ENCODE assay signal across 17 cellular contexts in genomic region chr11:77381749-77382693, GRCh38.
DNase-seq lines count a peak whose midpoint lies in the region; FAIRE-seq and TF ChIP-seq lines count a peak whose summit lies in the region.
"Had no signal": no experiment of that assay in that cellular context is flagged by ENCODE, and none has a peak within 500 bp of the region (broad histone marks: within the 10 kb centered on the region; RNA-seq: fewer than 3 reads in every experiment).

No MANE protein-coding gene starts in this region.

- H3K27ac Mint-ChIP-seq in CD14-positive monocyte, result peak overlapping the region in 5 of 7 donors; percentile 15 to 74 (median 31)
- H3K27ac Mint-ChIP-seq: activated CD8-positive, alpha-beta memory T cell treated with anti-CD3 and anti-CD28 coated beads, Interleukin-2, amount 10 ng/mL, durations not matched to agents 7 days and 5 days; IgD-negative memory B cell had no signal

- peaks cover 11 to 17% of the 10 kb centered on the region in 2 donors for H3K36me3 ChIP-seq in muscle layer of duodenum (ENCODE audit: control insufficient read depth in 1 of 2, insufficient read depth in 2 of 2, low read length in 2 of 2)

- no peaks in the 10 kb centered on the region for H3K27me3 ChIP-seq in muscle layer of duodenum (ENCODE audit: low read depth, low read length)
- H3K27me3 ChIP-seq: dorsolateral prefrontal cortex had no signal

- H3K27me3 Mint-ChIP-seq in CD14-positive monocyte (ENCODE audit: low read depth in 3 of 3), result no peaks in the 10 kb centered on the region
- H3K27me3 Mint-ChIP-seq: activated CD8-positive, alpha-beta memory T cell treated with anti-CD3 and anti-CD28 coated beads, Interleukin-2, amount 10 ng/mL, durations not matched to agents 7 days and 5 days; IgD-negative memory B cell had no signal

- H3K9me3 Mint-ChIP-seq in CD14-positive monocyte, result no peaks in the 10 kb centered on the region
- H3K9me3 Mint-ChIP-seq: IgD-negative memory B cell had no signal

- H3K4me1 Mint-ChIP-seq in CD14-positive monocyte, result peaks cover 5% of the 10 kb centered on the region
- H3K4me1 Mint-ChIP-seq: IgD-negative memory B cell had no signal

- H3K27ac ChIP-seq in muscle layer of duodenum (ENCODE audit: low read length), result peak overlapping the region; percentile 63
- H3K27ac ChIP-seq: PC-9 had no signal

- intact Hi-C loops in CD14-positive monocyte (cut with micrococcal nuclease), result loop anchor here (5.0 kb wide), 1 partner anchor 165 kb away; no protein-coding TSS in a partner anchor

- peaks cover 67 to 73% of the 10 kb centered on the region in 2 donors for H3K36me3 Mint-ChIP-seq in CD14-positive monocyte

- FAIRE-seq in H54 (lab: Jason Lieb, UNC), result no peak

- H3K4me1 ChIP-seq in muscle layer of duodenum (ENCODE audit: control insufficient read depth in 1 of 2, insufficient read depth in 2 of 2, low read length in 2 of 2), result peaks cover 3 to 9% of the 10 kb centered on the region in 2 donors

- DNase-seq in CD14-positive monocyte (ENCODE audit: low spot score) (no peak), MV-4-11 (lab: John Stamatoyannopoulos, UW) (peak; percentile 73), dermis blood vessel endothelial cell (peak; percentile 7), H54 (ENCODE audit: insufficient read length, low spot score) (no peak), GM19238 (ENCODE audit: insufficient read length, low spot score) (no peak)
- no peak for DNase-seq in activated CD8-positive, alpha-beta memory T cell treated with anti-CD3 and anti-CD28 coated beads, Interleukin-2, amount 50 U/mL, for 4 hours
- DNase-seq in stimulated activated CD4-positive, alpha-beta T cell treated with anti-CD3 and anti-CD28 coated beads, Interleukin-2, amount 100 ng/mL, for 24 hours, result no peak
- DNase-seq: activated CD8-positive, alpha-beta memory T cell treated with anti-CD3 and anti-CD28 coated beads, Interleukin-2, amount 10 ng/mL, durations not matched to agents 7 days and 5 days; Calu3; dorsolateral prefrontal cortex; H7; hypothalamus; mesendoderm; NCI-H187 treated with DMSO at 0.1 percent for 48 hours; PC-9 had no signal

- no peaks in the 10 kb centered on the region for H3K9me3 ChIP-seq in muscle layer of duodenum (ENCODE audit: control insufficient read depth in 1 of 2, low read length in 2 of 2)

- no peak for TF ChIP-seq POLR2A in H54 (IDR thresholded peaks at IDR 0.05; ENCODE audit: low read depth, low read length)

- no peak overlapping the region for H3K4me3 Mint-ChIP-seq in CD14-positive monocyte
- H3K4me3 Mint-ChIP-seq: activated CD8-positive, alpha-beta memory T cell treated with anti-CD3 and anti-CD28 coated beads, Interleukin-2, amount 10 ng/mL, durations not matched to agents 7 days and 5 days; IgD-negative memory B cell had no signal

- no peak for TF ChIP-seq CTCF in CD14-positive monocyte (IDR thresholded peaks at IDR 0.05)

- no peak overlapping the region for H3K4me3 ChIP-seq in muscle layer of duodenum (ENCODE audit: low read depth in 1 of 2, low read length in 2 of 2)
- H3K4me3 ChIP-seq: dorsolateral prefrontal cortex, PC-9 had no signal

Comparison
In these comparisons a context has a peak if more than half of its experiments do, and no peak if none do; other contexts are left out.
1. DNase-seq: peak in MV-4-11 (single experiment) and dermis blood vessel endothelial cell (single experiment); none in CD14-positive monocyte (single experiment), H54 (single experiment), GM19238 (single experiment), activated CD8-positive, alpha-beta memory T cell treated with anti-CD3 and anti-CD28 coated beads, Interleukin-2, amount 50 U/mL, for 4 hours (single experiment) and stimulated activated CD4-positive, alpha-beta T cell treated with anti-CD3 and anti-CD28 coated beads, Interleukin-2, amount 100 ng/mL, for 24 hours (0 of 2).